Comparison of ENCODE assay signal across 8 cellular contexts in genomic region chr22:24146791-24147353, GRCh38. TPM values are rescaled to one million over a fixed set of nuclear protein-coding genes. Genes with fewer than 3 reads are reported as not detected.
A peak's percentile ranks its signal among the peaks of the same experiment; 100 is the strongest.
DNase-seq lines count a peak whose midpoint lies in the region; ATAC-seq, FAIRE-seq and TF ChIP-seq lines count a peak whose summit lies in the region.

No MANE protein-coding gene starts in this region.

- no peaks in the 10 kb centered on the region for H3K27me3 ChIP-seq in adipocyte (replicated peaks; ENCODE audit: control insufficient read depth, insufficient read depth, low read length)
- no peaks in the 10 kb centered on the region for H3K27me3 ChIP-seq in thymus (ENCODE audit: control insufficient read depth, insufficient read depth)

- peak overlapping the region; percentile 69 for H3K9ac ChIP-seq in adipocyte (ENCODE audit: low read length)

- H3K36me3 ChIP-seq in adipocyte (ENCODE audit: control insufficient read depth, insufficient read depth, low read length, severe bottlenecking) (no peaks in the 10 kb centered on the region), thymus (ENCODE audit: control insufficient read depth, insufficient read depth) (peaks cover 3% of the 10 kb centered on the region)

- DNase-seq in DMS53 (lab: John Stamatoyannopoulos, UW) (peak; percentile 19), DMS53 treated with DMSO at 0.1 percent for 48 hours (lab: John Stamatoyannopoulos, UW; ENCODE audit: unreplicated experiment) (no peak), adipocyte (ENCODE audit: low read depth) (peak; percentile 73), kidney glomerular epithelial cell (lab: John Stamatoyannopoulos, UW) (peak; percentile 38), D721Med (ENCODE audit: insufficient read length, low spot score) (no peak)

- ATAC-seq in GM19467 (IDR thresholded peaks at IDR 0.05; ENCODE audit: unreplicated experiment) (no peak), HG03095 (IDR thresholded peaks at IDR 0.05; ENCODE audit: unreplicated experiment) (no peak)

- H3K4me1 ChIP-seq in adipocyte (ENCODE audit: control insufficient read depth, insufficient read depth, low read length) (peaks cover 37% of the 10 kb centered on the region), thymus (ENCODE audit: control insufficient read depth, insufficient read depth, low read length) (peaks cover 48% of the 10 kb centered on the region)

- H3K9me3 ChIP-seq in adipocyte (ENCODE audit: control insufficient read depth, low read length), result no peaks in the 10 kb centered on the region
- H3K9me3 ChIP-seq in thymus (ENCODE audit: control insufficient read depth), result no peaks in the 10 kb centered on the region

- TF ChIP-seq CTCF in D721Med (IDR thresholded peaks at IDR 0.05; ENCODE audit: insufficient read depth, missing control alignments), result no peak

- peak overlapping the region; percentile 25 for H3K4me3 ChIP-seq in adipocyte (ENCODE audit: low read length)
- H3K4me3 ChIP-seq in thymus (ENCODE audit: low read length), result no peak overlapping the region

- no peak for FAIRE-seq in D721Med (lab: Jason Lieb, UNC)

- H3K27ac ChIP-seq in thymus (ENCODE audit: low read depth), result peak overlapping the region; percentile 86

- WGBS in thymus, result 70% methylated on average over 4 of the region's 4 CpGs

RNA-seq across cellular contexts. Expression of gene SUSD2, which starts 34.4 kb away (rescaled TPM):
- 4.1 TPM for polyA plus RNA-seq in thymus

Comparison
In these comparisons a context has a peak if more than half of its experiments do, and no peak if none do; other contexts are left out.
1. DNase-seq: peak in DMS53 (single experiment), adipocyte (single experiment) and kidney glomerular epithelial cell (single experiment); none in DMS53 treated with DMSO at 0.1 percent for 48 hours (single experiment) and D721Med (single experiment).